ENCODE assay signal across 8 cellular contexts in the genomic region with DNA sequence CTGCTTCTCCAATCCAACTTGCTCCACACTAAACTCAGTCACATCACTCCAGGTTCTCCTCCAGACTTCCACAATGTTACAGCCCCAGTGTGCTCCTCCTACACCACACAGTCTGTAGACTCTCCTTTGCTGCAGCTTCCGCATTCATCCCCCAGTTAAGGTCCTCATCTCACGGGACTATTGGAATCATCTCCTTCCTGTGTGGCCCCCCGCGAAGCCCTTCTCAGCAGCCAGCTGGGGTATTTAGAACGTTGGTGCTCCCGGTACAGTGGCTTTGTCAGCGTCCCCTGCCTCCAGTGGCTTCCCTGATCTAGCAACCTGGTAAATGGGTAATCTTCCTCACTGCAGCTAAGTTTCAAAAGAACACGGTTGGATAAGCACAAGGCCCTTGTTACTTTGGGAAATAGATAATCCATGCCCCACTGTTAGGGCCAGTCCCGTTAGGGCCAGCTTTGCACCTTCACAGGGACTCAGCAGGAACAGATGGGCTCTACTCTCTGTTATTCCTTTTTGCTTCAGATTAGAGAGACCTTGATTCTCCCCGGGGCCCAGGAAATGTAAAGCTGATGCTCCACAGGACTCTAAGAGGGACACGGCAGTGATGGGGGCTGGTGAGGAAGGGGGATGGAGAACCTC. TPM values are rescaled to one million over a fixed set of nuclear protein-coding genes. Genes with fewer than 3 reads are reported as not detected.
A peak's percentile ranks its signal among the peaks of the same experiment; 100 is the strongest.
DNase-seq lines count a peak whose midpoint lies in the region; ATAC-seq, FAIRE-seq and TF ChIP-seq lines count a peak whose summit lies in the region.

No MANE protein-coding gene starts in this region.

- H3K4me1 ChIP-seq in H9 (ENCODE audit: insufficient read depth, low read length), result no peaks in the 10 kb centered on the region; the same call in 1 of the 2 replicates
- H3K4me1 ChIP-seq in astrocyte (ENCODE audit: insufficient read depth, low read length), result peaks cover 7% of the 10 kb centered on the region

- no peaks in the 10 kb centered on the region for H4K20me1 ChIP-seq in H9 (ENCODE audit: control insufficient read depth, insufficient read depth, insufficient read length)
- H4K20me1 ChIP-seq in astrocyte (ENCODE audit: insufficient read depth, low read length), result no peaks in the 10 kb centered on the region

- no peak overlapping the region for H2AK5ac ChIP-seq in H9 (ENCODE audit: insufficient read length, low read length)

- H3K14ac ChIP-seq in H9 (ENCODE audit: insufficient read depth, low read length), result peak overlapping the region; percentile 79; the same call in 1 of the 2 replicates

- peak overlapping the region; percentile 57 to 76 for H3K4me3 Mint-ChIP-seq in H9
- peak overlapping the region; percentile 79 for H3K4me3 Mint-ChIP-seq in astrocyte (ENCODE audit: unreplicated experiment)
- no peak overlapping the region for H3K4me3 Mint-ChIP-seq in activated CD4-positive, alpha-beta T cell treated with anti-CD3 and anti-CD28 coated beads, Interleukin-2, amount 10 ng/mL, durations not matched to agents 24 days and 14 days
- no peak overlapping the region for H3K4me3 Mint-ChIP-seq in activated CD8-positive, alpha-beta memory T cell treated with anti-CD3 and anti-CD28 coated beads, Interleukin-2, amount 10 ng/mL, durations not matched to agents 7 days and 5 days

- H3K9me3 ChIP-seq in H9 (ENCODE audit: control insufficient read depth, low read depth, low read length) (no peaks in the 10 kb centered on the region), astrocyte (ENCODE audit: insufficient read depth, low read depth, low read length) (no peaks in the 10 kb centered on the region), iPS-18c (ENCODE audit: control insufficient read depth, insufficient read depth, low read length) (no peaks in the 10 kb centered on the region)

- H3K27ac ChIP-seq in H9 (ENCODE audit: insufficient read length, low read depth, low read length), result no peak overlapping the region
- no peak overlapping the region for H3K27ac ChIP-seq in astrocyte (ENCODE audit: low read depth, low read length)

- CTCF ChIA-PET in activated CD8-positive, alpha-beta memory T cell treated with anti-CD3 and anti-CD28 coated beads, Interleukin-2, amount 10 ng/mL, durations not matched to agents 7 days and 5 days (lab: Charles Lee), result no interaction called here

- H4K5ac ChIP-seq in H9 (ENCODE audit: insufficient read length, low read depth, low read length), result no peak overlapping the region

- H2BK5ac ChIP-seq in H9 (ENCODE audit: insufficient read length, low read length), result no peak overlapping the region

- peaks cover 8% of the 10 kb centered on the region; the same call in 1 of the 2 replicates for H3K27me3 ChIP-seq in H9 (ENCODE audit: insufficient read depth, low read length)
- no peaks in the 10 kb centered on the region for H3K27me3 ChIP-seq in astrocyte (ENCODE audit: insufficient read depth, low read length)

- no peak overlapping the region for H2BK15ac ChIP-seq in H9 (ENCODE audit: low read depth, low read length)

- H3K4me3 ChIP-seq in astrocyte (ENCODE audit: insufficient read depth, low read depth, low read length) (peak overlapping the region; percentile 48), iPS-18c (ENCODE audit: insufficient read depth, low read depth, low read length) (peak overlapping the region; percentile 49; the same call in 1 of the 2 replicates), skeletal muscle cell (ENCODE audit: low read depth, low read length) (peak overlapping the region; percentile 42)

- H3K9ac ChIP-seq in H9 (ENCODE audit: extremely low read depth, insufficient read length, low read length) (no peak overlapping the region), astrocyte (ENCODE audit: low read length) (peak overlapping the region; percentile 45)

- peaks cover 72% of the 10 kb centered on the region for H3K27me3 Mint-ChIP-seq in H9 (ENCODE audit: low read depth)
- H3K27me3 Mint-ChIP-seq in astrocyte (ENCODE audit: low read depth, unreplicated experiment), result peaks cover 25% of the 10 kb centered on the region
- H3K27me3 Mint-ChIP-seq in activated CD4-positive, alpha-beta T cell treated with anti-CD3 and anti-CD28 coated beads, Interleukin-2, amount 10 ng/mL, durations not matched to agents 24 days and 14 days, result peaks cover 52% of the 10 kb centered on the region
- peaks cover 59% of the 10 kb centered on the region for H3K27me3 Mint-ChIP-seq in activated CD8-positive, alpha-beta memory T cell treated with anti-CD3 and anti-CD28 coated beads, Interleukin-2, amount 10 ng/mL, durations not matched to agents 7 days and 5 days

- H3K23me2 ChIP-seq in H9 (ENCODE audit: insufficient read length, low read depth, low read length, poor library complexity, severe bottlenecking), result peaks cover 8% of the 10 kb centered on the region

- peak overlapping the region; percentile 65 for H3K4me2 ChIP-seq in H9 (ENCODE audit: insufficient read depth, insufficient read length, low read length)
- H3K4me2 ChIP-seq in astrocyte (ENCODE audit: low read length), result peak overlapping the region; percentile 85

- intact Hi-C loops in activated CD4-positive, alpha-beta T cell treated with anti-CD3 and anti-CD28 coated beads, Interleukin-2, amount 10 ng/mL, durations not matched to agents 24 days and 14 days (cut with micrococcal nuclease), result no loop called here

- no peak overlapping the region for H3T11ph ChIP-seq in H9 (ENCODE audit: low read length)

- H3K18ac ChIP-seq in H9 (ENCODE audit: insufficient read length, low read depth, low read length), result no peak overlapping the region

- H2AFZ ChIP-seq in H9 (ENCODE audit: low read length) (no peak overlapping the region), astrocyte (ENCODE audit: low read depth, low read length) (peak overlapping the region; percentile 85)

- H3K36me3 ChIP-seq in astrocyte (ENCODE audit: insufficient read depth, low read length), result no peaks in the 10 kb centered on the region

- DNase-seq in H9 (peak; percentile 37), astrocyte (ENCODE audit: low read depth) (no peak), skeletal muscle cell (ENCODE audit: low read depth) (no peak)
- DNase-seq in activated CD4-positive, alpha-beta T cell treated with anti-CD3 and anti-CD28 coated beads, Interleukin-2, amount 10 ng/mL, durations not matched to agents 24 days and 14 days, result no peak
- no peak for DNase-seq in activated CD8-positive, alpha-beta memory T cell treated with anti-CD3 and anti-CD28 coated beads, Interleukin-2, amount 10 ng/mL, durations not matched to agents 7 days and 5 days

- peaks cover 24% of the 10 kb centered on the region in 2 experiments for H3K4me1 Mint-ChIP-seq in H9
- peaks cover 17% of the 10 kb centered on the region for H3K4me1 Mint-ChIP-seq in astrocyte (ENCODE audit: low read depth, unreplicated experiment)
- no peaks in the 10 kb centered on the region for H3K4me1 Mint-ChIP-seq in activated CD4-positive, alpha-beta T cell treated with anti-CD3 and anti-CD28 coated beads, Interleukin-2, amount 10 ng/mL, durations not matched to agents 24 days and 14 days
- no peaks in the 10 kb centered on the region for H3K4me1 Mint-ChIP-seq in activated CD8-positive, alpha-beta memory T cell treated with anti-CD3 and anti-CD28 coated beads, Interleukin-2, amount 10 ng/mL, durations not matched to agents 7 days and 5 days

- H3K9me3 Mint-ChIP-seq in H9 (peaks cover 2 to 4% of the 10 kb centered on the region in 2 experiments; a peak in 3 of 5 replicates), astrocyte (ENCODE audit: unreplicated experiment) (peaks cover 2% of the 10 kb centered on the region)
- no peaks in the 10 kb centered on the region for H3K9me3 Mint-ChIP-seq in activated CD4-positive, alpha-beta T cell treated with anti-CD3 and anti-CD28 coated beads, Interleukin-2, amount 10 ng/mL, durations not matched to agents 24 days and 14 days
- no peaks in the 10 kb centered on the region for H3K9me3 Mint-ChIP-seq in activated CD8-positive, alpha-beta memory T cell treated with anti-CD3 and anti-CD28 coated beads, Interleukin-2, amount 10 ng/mL, durations not matched to agents 7 days and 5 days (ENCODE audit: low read depth)

- no peak overlapping the region for H3K23ac ChIP-seq in H9 (ENCODE audit: insufficient read length, low read depth, low read length)

- ATAC-seq in GM21367 (IDR thresholded peaks at IDR 0.05; ENCODE audit: unreplicated experiment) (no peak), HG03025 (IDR thresholded peaks at IDR 0.05; ENCODE audit: low FRiP score, unreplicated experiment) (no peak)
- ATAC-seq in activated CD8-positive, alpha-beta memory T cell treated with anti-CD3 and anti-CD28 coated beads, Interleukin-2, amount 10 ng/mL, durations not matched to agents 7 days and 5 days, result no peak

- no peak for FAIRE-seq in astrocyte (lab: Jason Lieb, UNC)

- H2BK120ac ChIP-seq in H9 (ENCODE audit: low read depth, low read length, poor library complexity, severe bottlenecking), result no peak overlapping the region

- no peak overlapping the region for H2BK12ac ChIP-seq in H9 (ENCODE audit: insufficient read length, low read depth, low read length)

- no peak overlapping the region for H3K27ac Mint-ChIP-seq in H9
- no peak overlapping the region for H3K27ac Mint-ChIP-seq in astrocyte (ENCODE audit: unreplicated experiment)
- H3K27ac Mint-ChIP-seq in activated CD4-positive, alpha-beta T cell treated with anti-CD3 and anti-CD28 coated beads, Interleukin-2, amount 10 ng/mL, durations not matched to agents 24 days and 14 days, result no peak overlapping the region
- H3K27ac Mint-ChIP-seq in activated CD8-positive, alpha-beta memory T cell treated with anti-CD3 and anti-CD28 coated beads, Interleukin-2, amount 10 ng/mL, durations not matched to agents 7 days and 5 days, result no peak overlapping the region

- no peak overlapping the region for H3K56ac ChIP-seq in H9 (ENCODE audit: insufficient read length, low read depth, low read length)

- no peak overlapping the region for H4K8ac ChIP-seq in H9 (replicated peaks; ENCODE audit: insufficient read length, low read depth, low read length)

- no peaks in the 10 kb centered on the region for H3K79me1 ChIP-seq in H9 (ENCODE audit: insufficient read depth, low read depth, low read length, poor library complexity, severe bottlenecking)

- no peak overlapping the region for H2BK20ac ChIP-seq in H9 (ENCODE audit: low read depth, low read length, poor library complexity, severe bottlenecking)

- no peaks in the 10 kb centered on the region; a peak in 2 of 7 replicates for H3K36me3 Mint-ChIP-seq in H9 (ENCODE audit: insufficient read depth in 1 of 3, low read depth in 3 of 3)
- no peaks in the 10 kb centered on the region for H3K36me3 Mint-ChIP-seq in astrocyte (ENCODE audit: low read depth, unreplicated experiment)
- no peaks in the 10 kb centered on the region for H3K36me3 Mint-ChIP-seq in activated CD4-positive, alpha-beta T cell treated with anti-CD3 and anti-CD28 coated beads, Interleukin-2, amount 10 ng/mL, durations not matched to agents 24 days and 14 days (ENCODE audit: low read depth)
- H3K36me3 Mint-ChIP-seq in activated CD8-positive, alpha-beta memory T cell treated with anti-CD3 and anti-CD28 coated beads, Interleukin-2, amount 10 ng/mL, durations not matched to agents 7 days and 5 days, result no peaks in the 10 kb centered on the region

- no peak overlapping the region for H3K4ac ChIP-seq in H9 (ENCODE audit: low read depth, low read length)

- H3K79me2 ChIP-seq in H9 (ENCODE audit: insufficient read depth, low read length), result no peaks in the 10 kb centered on the region
- H3K79me2 ChIP-seq in astrocyte (ENCODE audit: insufficient read depth, low read length), result no peaks in the 10 kb centered on the region

- WGBS in H9 (ENCODE audit: extremely low coverage, insufficient read length, low lambda C conversion rate), result no CpG with 5 or more reads among the region's 11 CpGs

- H4K91ac ChIP-seq in H9 (ENCODE audit: insufficient read length, low read depth, low read length), result no peak overlapping the region

- TF ChIP-seq CTCF in H9 (conservative IDR thresholded peaks at IDR 0.05) (no peak), astrocyte (IDR thresholded peaks at IDR 0.05; ENCODE audit: insufficient read depth, low read depth, low read length) (no peak)

RNA-seq across cellular contexts. Expression of a gene that starts 0.8 kb away (rescaled TPM):
- 4.2 and 4.4 TPM in 2 replicates for total RNA-seq in H9 (2021)
- total RNA-seq in astrocyte, result 9.5 and 12.4 TPM in 2 replicates
- total RNA-seq in activated CD4-positive, alpha-beta T cell treated with anti-CD3 and anti-CD28 coated beads, Interleukin-2, amount 10 ng/mL, durations not matched to agents 24 days and 14 days, result not detected in 2 replicates
- not detected for total RNA-seq in activated CD8-positive, alpha-beta memory T cell treated with anti-CD3 and anti-CD28 coated beads, Interleukin-2, amount 10 ng/mL, durations not matched to agents 7 days and 5 days

Comparison
In these comparisons a context has a peak if more than half of its experiments do, and no peak if none do; other contexts are left out.
1. H3K4me3 Mint-ChIP-seq: peak in H9 (2 of 2) and astrocyte (single experiment); none in activated CD4-positive, alpha-beta T cell treated with anti-CD3 and anti-CD28 coated beads, Interleukin-2, amount 10 ng/mL, durations not matched to agents 24 days and 14 days (single experiment) and activated CD8-positive, alpha-beta memory T cell treated with anti-CD3 and anti-CD28 coated beads, Interleukin-2, amount 10 ng/mL, durations not matched to agents 7 days and 5 days (single experiment).
2. Peak in every context shown above with its lines, with median percentiles within 50 percentile points of each other: H3K4me3 ChIP-seq.